1 cellular context compared by ENCODE assay signal in genomic region chr17:40038882-40039513, GRCh38.
TF ChIP-seq lines count a peak whose summit lies in the region.

No MANE protein-coding gene starts in this region.

TF ChIP-seq in HepG2, 621 proteins besides CTCF, POLR2A, EP300 and RAD21 (continued from another document and continues in another):
- no peak for TF ChIP-seq SNAPC4 (CRISPR knock-in tag; IDR thresholded peaks at IDR 0.05)
- no peak for TF ChIP-seq ATF1 (CRISPR knock-in tag; IDR thresholded peaks at IDR 0.05)
- TF ChIP-seq NFYC (CRISPR knock-in tag; IDR thresholded peaks at IDR 0.05) = 0 out of 2 replicates have a peak, but pooled peaks have one; percentile 27
- TF ChIP-seq ERF (CRISPR knock-in tag; IDR thresholded peaks at IDR 0.05) = no peak
- no peak for TF ChIP-seq ZNF224 (CRISPR knock-in tag; IDR thresholded peaks at IDR 0.05)
- TF ChIP-seq ZSCAN20 (CRISPR knock-in tag; IDR thresholded peaks at IDR 0.05; ENCODE audit: borderline replicate concordance) = no peak
- no peak for TF ChIP-seq TARDBP (CRISPR knock-in tag; IDR thresholded peaks at IDR 0.05)
- TF ChIP-seq ZBTB38 (CRISPR knock-in tag; IDR thresholded peaks at IDR 0.05) = 0 out of 2 replicates have a peak, but pooled peaks have one; percentile 32
- no peak for TF ChIP-seq NKX3-1 (CRISPR knock-in tag; IDR thresholded peaks at IDR 0.05)
- TF ChIP-seq ZNF20 (CRISPR knock-in tag; IDR thresholded peaks at IDR 0.05) = no peak
- no peak for TF ChIP-seq SMARCE1 (IDR thresholded peaks at IDR 0.05; ENCODE audit: borderline replicate concordance)
- TF ChIP-seq AFF4 (CRISPR knock-in tag; IDR thresholded peaks at IDR 0.05) = 0 out of 2 replicates have a peak, but pooled peaks have one; percentile 34
- TF ChIP-seq YY1 (IDR thresholded peaks at IDR 0.05; ENCODE audit: insufficient read depth, insufficient replicate concordance, low read depth, low read length) = no peak
- no peak for TF ChIP-seq NR2F6 (IDR thresholded peaks at IDR 0.05)
- TF ChIP-seq NR2F6 (CRISPR knock-in tag; IDR thresholded peaks at IDR 0.05) = 0 out of 2 replicates have a peak, but pooled peaks have one; percentile 13
- TF ChIP-seq ZNF772 (CRISPR knock-in tag; IDR thresholded peaks at IDR 0.05) = no peak
- TF ChIP-seq ZNF512B (CRISPR knock-in tag; IDR thresholded peaks at IDR 0.05; ENCODE audit: borderline replicate concordance) = no peak
- no peak for TF ChIP-seq GPBP1L1 (CRISPR knock-in tag; IDR thresholded peaks at IDR 0.05)
- TF ChIP-seq ZNF691 (CRISPR knock-in tag; IDR thresholded peaks at IDR 0.05; ENCODE audit: borderline replicate concordance, low read depth) = no peak
- no peak for TF ChIP-seq ADNP (CRISPR knock-in tag; IDR thresholded peaks at IDR 0.05)
- no peak for TF ChIP-seq MYPOP (CRISPR knock-in tag; IDR thresholded peaks at IDR 0.05)
- TF ChIP-seq ZNF710 (CRISPR knock-in tag; IDR thresholded peaks at IDR 0.05; ENCODE audit: borderline replicate concordance) = no peak
- TF ChIP-seq ZNF24 (IDR thresholded peaks at IDR 0.05) = no peak
- no peak for TF ChIP-seq MED8 (CRISPR knock-in tag; IDR thresholded peaks at IDR 0.05; ENCODE audit: insufficient replicate concordance)
- no peak for TF ChIP-seq GPN1 (CRISPR knock-in tag; IDR thresholded peaks at IDR 0.05; ENCODE audit: borderline replicate concordance)
- TF ChIP-seq FOXO1 (CRISPR knock-in tag; IDR thresholded peaks at IDR 0.05) = peak; percentile 37; the same call in 1 of the 2 replicates
- TF ChIP-seq ZFP62 (CRISPR knock-in tag; IDR thresholded peaks at IDR 0.05) = no peak
- no peak for TF ChIP-seq TIGD3 (CRISPR knock-in tag; IDR thresholded peaks at IDR 0.05; ENCODE audit: borderline replicate concordance)
- TF ChIP-seq ZNF143 (CRISPR knock-in tag; IDR thresholded peaks at IDR 0.05) = no peak; the same call in 1 of the 2 replicates
- TF ChIP-seq SRSF9 (IDR thresholded peaks at IDR 0.05; ENCODE audit: borderline replicate concordance, insufficient read depth, low read depth, low read length, poor library complexity, severe bottlenecking) = no peak
- 0 out of 2 replicates have a peak, but pooled peaks have one; percentile 49 for TF ChIP-seq KLF6 (CRISPR knock-in tag; IDR thresholded peaks at IDR 0.05)
- no peak for TF ChIP-seq ZBTB1 (CRISPR knock-in tag; IDR thresholded peaks at IDR 0.05; ENCODE audit: borderline replicate concordance)
- TF ChIP-seq MBNL3 (CRISPR knock-in tag; conservative IDR thresholded peaks at IDR 0.05) = no peak
- TF ChIP-seq THAP8 (CRISPR knock-in tag; IDR thresholded peaks at IDR 0.05; ENCODE audit: borderline replicate concordance) = no peak
- no peak for TF ChIP-seq ZNF782 (CRISPR knock-in tag; IDR thresholded peaks at IDR 0.05; ENCODE audit: borderline replicate concordance)
- TF ChIP-seq NR2F1 (CRISPR knock-in tag; IDR thresholded peaks at IDR 0.05) = no peak
- TF ChIP-seq PCBP1 (IDR thresholded peaks at IDR 0.05; ENCODE audit: borderline replicate concordance, low read depth, low read length) = no peak
- TF ChIP-seq CEBPB (IDR thresholded peaks at IDR 0.05; ENCODE audit: borderline replicate concordance, low read depth, low read length) = peak; percentile 10; the same call in 1 of the 2 replicates
- no peak for TF ChIP-seq HNRNPLL (IDR thresholded peaks at IDR 0.05; ENCODE audit: low read depth, low read length, poor library complexity, severe bottlenecking)
- peak; percentile 84; the same call in 1 of the 2 replicates for TF ChIP-seq ZBTB7B (CRISPR knock-in tag; IDR thresholded peaks at IDR 0.05)
- no peak; the same call in none of the 2 replicates for TF ChIP-seq NCOA2 (CRISPR knock-in tag; IDR thresholded peaks at IDR 0.05)
- TF ChIP-seq ZNF512 (CRISPR knock-in tag; IDR thresholded peaks at IDR 0.05) = no peak
